ENCODE assay signal across 1 cellular context in the genomic region with DNA sequence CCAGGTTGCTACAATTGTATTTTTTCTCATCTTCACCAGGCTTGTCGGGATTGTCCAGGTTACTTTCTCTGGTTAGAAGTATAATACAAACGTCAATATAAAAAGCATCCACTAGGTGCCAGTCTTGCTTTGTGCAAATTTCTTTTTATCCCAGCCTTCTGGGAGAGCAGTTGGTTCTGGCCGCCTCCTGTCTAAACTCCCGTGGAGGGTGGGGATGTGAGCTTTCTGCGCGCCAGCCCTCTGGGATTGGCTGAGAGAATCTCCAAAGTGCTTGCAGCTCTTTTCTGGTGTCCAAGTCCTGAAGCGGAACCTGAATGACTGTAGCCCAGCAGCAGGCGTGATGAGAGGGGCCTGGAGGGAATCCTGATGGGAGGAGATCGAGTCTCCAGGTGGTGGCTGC.
TF ChIP-seq lines count a peak whose summit lies in the region.

No MANE protein-coding gene starts in this region.

TF ChIP-seq in GM12878, 131 proteins besides CTCF, POLR2A, EP300 and RAD21 (continued from another document):
- TF ChIP-seq, protein P1, sequence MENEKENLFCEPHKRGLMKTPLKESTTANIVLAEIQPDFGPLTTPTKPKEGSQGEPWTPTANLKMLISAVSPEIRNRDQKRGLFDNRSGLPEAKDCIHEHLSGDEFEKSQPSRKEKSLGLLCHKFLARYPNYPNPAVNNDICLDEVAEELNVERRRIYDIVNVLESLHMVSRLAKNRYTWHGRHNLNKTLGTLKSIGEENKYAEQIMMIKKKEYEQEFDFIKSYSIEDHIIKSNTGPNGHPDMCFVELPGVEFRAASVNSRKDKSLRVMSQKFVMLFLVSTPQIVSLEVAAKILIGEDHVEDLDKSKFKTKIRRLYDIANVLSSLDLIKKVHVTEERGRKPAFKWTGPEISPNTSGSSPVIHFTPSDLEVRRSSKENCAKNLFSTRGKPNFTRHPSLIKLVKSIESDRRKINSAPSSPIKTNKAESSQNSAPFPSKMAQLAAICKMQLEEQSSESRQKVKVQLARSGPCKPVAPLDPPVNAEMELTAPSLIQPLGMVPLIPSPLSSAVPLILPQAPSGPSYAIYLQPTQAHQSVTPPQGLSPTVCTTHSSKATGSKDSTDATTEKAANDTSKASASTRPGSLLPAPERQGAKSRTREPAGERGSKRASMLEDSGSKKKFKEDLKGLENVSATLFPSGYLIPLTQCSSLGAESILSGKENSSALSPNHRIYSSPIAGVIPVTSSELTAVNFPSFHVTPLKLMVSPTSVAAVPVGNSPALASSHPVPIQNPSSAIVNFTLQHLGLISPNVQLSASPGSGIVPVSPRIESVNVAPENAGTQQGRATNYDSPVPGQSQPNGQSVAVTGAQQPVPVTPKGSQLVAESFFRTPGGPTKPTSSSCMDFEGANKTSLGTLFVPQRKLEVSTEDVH (IDR thresholded peaks at IDR 0.05; ENCODE audit: low read depth, partially characterized antibody), result no peak
- TF ChIP-seq CEBPB (IDR thresholded peaks at IDR 0.05; ENCODE audit: borderline replicate concordance in 1 of 2, low read depth in 2 of 2, low read length in 2 of 2) (no peak), HDAC6 (IDR thresholded peaks at IDR 0.05; ENCODE audit: unreplicated experiment) (no peak), SREBF1 (IDR thresholded peaks at IDR 0.05; ENCODE audit: low read length) (no peak), MTA2 (IDR thresholded peaks at IDR 0.05; ENCODE audit: low read depth) (no peak), RFX5 (IDR thresholded peaks at IDR 0.05; ENCODE audit: low read depth, low read length) (no peak)
TF ChIP-seq in GM12878: peak in this region for 2.
